ENCODE assay signal across 1 cellular context in genomic region chr1:6420594-6421042, GRCh38.
TF ChIP-seq lines count a peak whose summit lies in the region.

No MANE protein-coding gene starts in this region.

TF ChIP-seq in K562, 482 proteins besides CTCF, POLR2A, EP300 and RAD21 (continues in another document):
- peak; percentile 28; the same call in 1 of the 2 replicates for TF ChIP-seq SAFB (IDR thresholded peaks at IDR 0.05; ENCODE audit: borderline replicate concordance, low read depth, low read length)
- no peak for TF ChIP-seq ZNF518B (CRISPR knock-in tag; IDR thresholded peaks at IDR 0.05)
- no peak for TF ChIP-seq U2AF2 (optimal IDR thresholded peaks at IDR 0.05; ENCODE audit: low read depth, low read length)
- no peak for TF ChIP-seq ZNF311 (CRISPR knock-in tag; IDR thresholded peaks at IDR 0.05)
- TF ChIP-seq TFAP4 (CRISPR knock-in tag; IDR thresholded peaks at IDR 0.05; ENCODE audit: borderline replicate concordance): peak; percentile 51; the same call in 1 of the 2 replicates
- no peak for TF ChIP-seq NELFE (IDR thresholded peaks at IDR 0.05; ENCODE audit: insufficient read depth, insufficient read length)
- TF ChIP-seq ZKSCAN1 (IDR thresholded peaks at IDR 0.05; ENCODE audit: low read depth, low read length): no peak
- TF ChIP-seq RBM14 (IDR thresholded peaks at IDR 0.05; ENCODE audit: borderline replicate concordance, insufficient read depth, low read depth, low read length): 0 out of 2 replicates have a peak, but pooled peaks have one; percentile 38
- TF ChIP-seq REST (CRISPR knock-in tag; IDR thresholded peaks at IDR 0.05; ENCODE audit: low read depth): peak; percentile 78; the same call in 1 of the 2 replicates
- no peak for TF ChIP-seq ZBTB26 (CRISPR knock-in tag; IDR thresholded peaks at IDR 0.05)
- TF ChIP-seq MEIS2 (IDR thresholded peaks at IDR 0.05; ENCODE audit: partially characterized antibody): no peak
- TF ChIP-seq ZNF699 (CRISPR knock-in tag; IDR thresholded peaks at IDR 0.05; ENCODE audit: insufficient replicate concordance): no peak
- no peak for TF ChIP-seq ATF3 (IDR thresholded peaks at IDR 0.05)
- TF ChIP-seq ATF3 (CRISPR knock-in tag; conservative IDR thresholded peaks at IDR 0.05): no peak
- no peak for TF ChIP-seq BCL6 (CRISPR knock-in tag; IDR thresholded peaks at IDR 0.05)
- TF ChIP-seq ZFP30 (CRISPR knock-in tag; IDR thresholded peaks at IDR 0.05; ENCODE audit: borderline replicate concordance): no peak
- no peak for TF ChIP-seq RBM17 (IDR thresholded peaks at IDR 0.05; ENCODE audit: borderline replicate concordance, low read depth, low read length)
- TF ChIP-seq CBX8 (IDR thresholded peaks at IDR 0.05; ENCODE audit: borderline replicate concordance, extremely low read depth, low read depth, low read length, poor library complexity, severe bottlenecking): no peak
- TF ChIP-seq CBFA2T3 (IDR thresholded peaks at IDR 0.05): no peak
- TF ChIP-seq CUX1 (CRISPR knock-in tag; IDR thresholded peaks at IDR 0.05): no peak
- TF ChIP-seq CEBPB (tag; IDR thresholded peaks at IDR 0.05): no peak
- peak; percentile 22 for TF ChIP-seq CXXC5 (CRISPR knock-in tag; IDR thresholded peaks at IDR 0.05)
- TF ChIP-seq SIN3A (IDR thresholded peaks at IDR 0.05; ENCODE audit: borderline replicate concordance in 2 of 2, control insufficient read depth in 1 of 2, low read depth in 2 of 2, low read length in 2 of 2): peak in 1 of 2 experiments; percentile 61; a peak in 1 of 4 replicates
- TF ChIP-seq UBTF (IDR thresholded peaks at IDR 0.05; ENCODE audit: borderline replicate concordance in 1 of 2, low read depth in 2 of 2, low read length in 2 of 2): peak in 1 of 2 experiments; percentile 16; a peak in 1 of 4 replicates
- no peak for TF ChIP-seq SMAD2 (IDR thresholded peaks at IDR 0.05; ENCODE audit: low read depth, low read length)
- TF ChIP-seq HNRNPL (IDR thresholded peaks at IDR 0.05; ENCODE audit: low read depth, low read length): no peak
- no peak for TF ChIP-seq ZBTB11 (CRISPR knock-in tag; IDR thresholded peaks at IDR 0.05)
- no peak for TF ChIP-seq ATF2 (CRISPR knock-in tag; IDR thresholded peaks at IDR 0.05)
- no peak for TF ChIP-seq ZNF551 (CRISPR knock-in tag; IDR thresholded peaks at IDR 0.05)
